Comparison of ENCODE assay signal across 1 cellular context in the genomic region with DNA sequence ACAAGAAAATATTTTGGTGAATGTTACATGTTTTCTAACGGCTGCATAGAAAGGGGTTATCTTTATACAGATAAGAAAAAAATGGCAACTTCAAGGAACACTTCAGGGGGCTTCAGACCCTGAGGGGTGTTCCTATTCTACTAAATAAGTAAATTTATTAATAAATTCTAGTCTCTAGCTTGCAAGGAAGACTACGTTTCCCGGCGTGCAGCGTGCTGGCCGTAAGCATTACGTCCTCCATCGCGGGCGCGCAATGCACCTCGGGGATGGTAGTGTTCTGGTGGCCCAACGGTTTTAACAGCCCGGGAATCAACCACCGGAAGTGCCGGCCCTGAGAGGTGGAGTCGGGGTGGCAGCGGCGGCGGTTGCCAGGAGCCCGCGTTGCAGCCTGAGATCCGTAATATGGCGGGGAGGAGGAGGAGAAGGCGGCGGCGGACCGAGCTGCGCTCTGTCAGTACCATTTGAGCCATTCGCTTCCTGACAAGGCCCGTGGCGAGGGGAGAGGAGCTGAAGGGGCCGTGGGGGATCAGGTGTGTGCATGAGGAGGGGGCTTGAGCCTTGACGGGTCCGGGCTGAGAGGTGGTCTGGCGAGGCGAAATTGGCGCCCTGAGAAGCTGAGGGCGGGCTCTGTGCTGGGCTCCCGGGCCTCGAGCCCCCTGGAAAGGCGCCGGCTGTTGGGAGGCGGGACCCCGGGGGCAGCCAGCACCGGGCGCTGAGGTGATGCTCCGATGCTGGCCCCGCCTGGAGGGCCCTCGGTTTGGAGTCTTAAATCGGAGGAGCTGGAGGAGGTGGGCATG.
A peak's percentile ranks its signal among the peaks of the same experiment; 100 is the strongest.
TF ChIP-seq lines count a peak whose summit lies in the region.

A gene with protein sequence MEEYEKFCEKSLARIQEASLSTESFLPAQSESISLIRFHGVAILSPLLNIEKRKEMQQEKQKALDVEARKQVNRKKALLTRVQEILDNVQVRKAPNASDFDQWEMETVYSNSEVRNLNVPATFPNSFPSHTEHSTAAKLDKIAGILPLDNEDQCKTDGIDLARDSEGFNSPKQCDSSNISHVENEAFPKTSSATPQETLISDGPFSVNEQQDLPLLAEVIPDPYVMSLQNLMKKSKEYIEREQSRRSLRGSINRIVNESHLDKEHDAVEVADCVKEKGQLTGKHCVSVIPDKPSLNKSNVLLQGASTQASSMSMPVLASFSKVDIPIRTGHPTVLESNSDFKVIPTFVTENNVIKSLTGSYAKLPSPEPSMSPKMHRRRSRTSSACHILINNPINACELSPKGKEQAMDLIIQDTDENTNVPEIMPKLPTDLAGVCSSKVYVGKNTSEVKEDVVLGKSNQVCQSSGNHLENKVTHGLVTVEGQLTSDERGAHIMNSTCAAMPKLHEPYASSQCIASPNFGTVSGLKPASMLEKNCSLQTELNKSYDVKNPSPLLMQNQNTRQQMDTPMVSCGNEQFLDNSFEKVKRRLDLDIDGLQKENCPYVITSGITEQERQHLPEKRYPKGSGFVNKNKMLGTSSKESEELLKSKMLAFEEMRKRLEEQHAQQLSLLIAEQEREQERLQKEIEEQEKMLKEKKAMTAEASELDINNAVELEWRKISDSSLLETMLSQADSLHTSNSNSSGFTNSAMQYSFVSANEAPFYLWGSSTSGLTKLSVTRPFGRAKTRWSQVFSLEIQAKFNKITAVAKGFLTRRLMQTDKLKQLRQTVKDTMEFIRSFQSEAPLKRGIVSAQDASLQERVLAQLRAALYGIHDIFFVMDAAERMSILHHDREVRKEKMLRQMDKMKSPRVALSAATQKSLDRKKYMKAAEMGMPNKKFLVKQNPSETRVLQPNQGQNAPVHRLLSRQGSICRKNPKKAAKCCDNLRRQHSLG (plus strand): TSS at position 384 of the 797 bp plus-strand sequence. CDS start 3,940 bp downstream, outside the sequence.

TF ChIP-seq in K562, 482 proteins besides CTCF, POLR2A, EP300 and RAD21 (continued from another document and continues in another):
- TF ChIP-seq, protein P1, sequence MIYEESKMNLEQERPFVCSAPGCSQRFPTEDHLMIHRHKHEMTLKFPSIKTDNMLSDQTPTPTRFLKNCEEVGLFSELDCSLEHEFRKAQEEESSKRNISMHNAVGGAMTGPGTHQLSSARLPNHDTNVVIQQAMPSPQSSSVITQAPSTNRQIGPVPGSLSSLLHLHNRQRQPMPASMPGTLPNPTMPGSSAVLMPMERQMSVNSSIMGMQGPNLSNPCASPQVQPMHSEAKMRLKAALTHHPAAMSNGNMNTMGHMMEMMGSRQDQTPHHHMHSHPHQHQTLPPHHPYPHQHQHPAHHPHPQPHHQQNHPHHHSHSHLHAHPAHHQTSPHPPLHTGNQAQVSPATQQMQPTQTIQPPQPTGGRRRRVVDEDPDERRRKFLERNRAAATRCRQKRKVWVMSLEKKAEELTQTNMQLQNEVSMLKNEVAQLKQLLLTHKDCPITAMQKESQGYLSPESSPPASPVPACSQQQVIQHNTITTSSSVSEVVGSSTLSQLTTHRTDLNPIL (CRISPR knock-in tag; IDR thresholded peaks at IDR 0.05), result no peak
- no peak for TF ChIP-seq KLF1 (tag; IDR thresholded peaks at IDR 0.05)
- TF ChIP-seq PHF8 (IDR thresholded peaks at IDR 0.05; ENCODE audit: borderline replicate concordance, low read length), result peak; percentile 74; the same call in 1 of the 2 replicates
- TF ChIP-seq, protein P2, sequence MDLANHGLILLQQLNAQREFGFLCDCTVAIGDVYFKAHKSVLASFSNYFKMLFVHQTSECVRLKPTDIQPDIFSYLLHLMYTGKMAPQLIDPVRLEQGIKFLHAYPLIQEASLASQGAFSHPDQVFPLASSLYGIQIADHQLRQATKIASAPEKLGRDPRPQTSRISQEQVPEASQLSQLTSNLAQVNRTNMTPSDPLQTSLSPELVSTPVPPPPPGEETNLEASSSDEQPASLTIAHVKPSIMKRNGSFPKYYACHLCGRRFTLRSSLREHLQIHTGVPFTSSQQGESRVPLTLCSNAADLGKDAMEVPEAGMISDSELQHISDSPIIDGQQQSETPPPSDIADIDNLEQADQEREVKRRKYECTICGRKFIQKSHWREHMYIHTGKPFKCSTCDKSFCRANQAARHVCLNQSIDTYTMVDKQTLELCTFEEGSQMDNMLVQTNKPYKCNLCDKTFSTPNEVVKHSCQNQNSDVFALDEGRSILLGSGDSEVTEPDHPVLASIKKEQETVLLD (IDR thresholded peaks at IDR 0.05), result peak; percentile 38; the same call in 1 of the 2 replicates
- no peak for TF ChIP-seq HNRNPUL1 (IDR thresholded peaks at IDR 0.05; ENCODE audit: low read length)
- TF ChIP-seq SREBF2 (CRISPR knock-in tag; IDR thresholded peaks at IDR 0.05), result no peak
- TF ChIP-seq BRD4 (IDR thresholded peaks at IDR 0.05), result no peak
- TF ChIP-seq ZNF408 (CRISPR knock-in tag; IDR thresholded peaks at IDR 0.05; ENCODE audit: low read depth), result no peak
- no peak for TF ChIP-seq MEF2D (tag; conservative IDR thresholded peaks at IDR 0.05; ENCODE audit: low read depth)
- TF ChIP-seq, protein P3, sequence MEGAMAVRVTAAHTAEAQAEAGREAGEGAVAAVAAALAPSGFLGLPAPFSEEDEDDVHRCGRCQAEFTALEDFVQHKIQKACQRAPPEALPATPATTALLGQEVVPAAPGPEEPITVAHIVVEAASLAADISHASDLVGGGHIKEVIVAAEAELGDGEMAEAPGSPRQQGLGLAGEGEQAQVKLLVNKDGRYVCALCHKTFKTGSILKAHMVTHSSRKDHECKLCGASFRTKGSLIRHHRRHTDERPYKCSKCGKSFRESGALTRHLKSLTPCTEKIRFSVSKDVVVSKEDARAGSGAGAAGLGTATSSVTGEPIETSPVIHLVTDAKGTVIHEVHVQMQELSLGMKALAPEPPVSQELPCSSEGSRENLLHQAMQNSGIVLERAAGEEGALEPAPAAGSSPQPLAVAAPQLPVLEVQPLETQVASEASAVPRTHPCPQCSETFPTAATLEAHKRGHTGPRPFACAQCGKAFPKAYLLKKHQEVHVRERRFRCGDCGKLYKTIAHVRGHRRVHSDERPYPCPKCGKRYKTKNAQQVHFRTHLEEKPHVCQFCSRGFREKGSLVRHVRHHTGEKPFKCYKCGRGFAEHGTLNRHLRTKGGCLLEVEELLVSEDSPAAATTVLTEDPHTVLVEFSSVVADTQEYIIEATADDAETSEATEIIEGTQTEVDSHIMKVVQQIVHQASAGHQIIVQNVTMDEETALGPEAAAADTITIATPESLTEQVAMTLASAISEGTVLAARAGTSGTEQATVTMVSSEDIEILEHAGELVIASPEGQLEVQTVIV (CRISPR knock-in tag; IDR thresholded peaks at IDR 0.05; ENCODE audit: borderline replicate concordance), result no peak
- TF ChIP-seq ASH1L (IDR thresholded peaks at IDR 0.05; ENCODE audit: borderline replicate concordance, low read depth, partially characterized antibody), result peak; percentile 57
- no peak for TF ChIP-seq ZNF146 (CRISPR knock-in tag; IDR thresholded peaks at IDR 0.05; ENCODE audit: unreplicated experiment)
- TF ChIP-seq NCOA2 (IDR thresholded peaks at IDR 0.05; ENCODE audit: partially characterized antibody in 2 of 2), result no peak
- TF ChIP-seq TAF9B (IDR thresholded peaks at IDR 0.05; ENCODE audit: partially characterized antibody), result peak; percentile 12
- no peak for TF ChIP-seq ZNF696 (CRISPR knock-in tag; conservative IDR thresholded peaks at IDR 0.05)
- TF ChIP-seq YY1 (IDR thresholded peaks at IDR 0.05; ENCODE audit: borderline replicate concordance in 1 of 3, control insufficient read depth in 1 of 3, extremely low read depth in 1 of 3, insufficient read depth in 3 of 3, insufficient read length in 1 of 3, insufficient replicate concordance in 2 of 3, low read depth in 1 of 3, low read length in 2 of 3), result peak; percentile 47 to 88 (median 76)
- no peak for TF ChIP-seq PTTG1 (tag; IDR thresholded peaks at IDR 0.05; ENCODE audit: low read depth)
- TF ChIP-seq, protein P4, sequence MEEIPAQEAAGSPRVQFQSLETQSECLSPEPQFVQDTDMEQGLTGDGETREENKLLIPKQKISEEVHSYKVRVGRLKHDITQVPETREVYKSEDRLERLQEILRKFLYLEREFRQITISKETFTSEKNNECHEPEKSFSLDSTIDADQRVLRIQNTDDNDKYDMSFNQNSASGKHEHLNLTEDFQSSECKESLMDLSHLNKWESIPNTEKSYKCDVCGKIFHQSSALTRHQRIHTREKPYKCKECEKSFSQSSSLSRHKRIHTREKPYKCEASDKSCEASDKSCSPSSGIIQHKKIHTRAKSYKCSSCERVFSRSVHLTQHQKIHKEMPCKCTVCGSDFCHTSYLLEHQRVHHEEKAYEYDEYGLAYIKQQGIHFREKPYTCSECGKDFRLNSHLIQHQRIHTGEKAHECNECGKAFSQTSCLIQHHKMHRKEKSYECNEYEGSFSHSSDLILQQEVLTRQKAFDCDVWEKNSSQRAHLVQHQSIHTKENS (CRISPR knock-in tag; IDR thresholded peaks at IDR 0.05), result no peak
- no peak for TF ChIP-seq ZNF316 (IDR thresholded peaks at IDR 0.05)
- TF ChIP-seq HDAC1 (IDR thresholded peaks at IDR 0.05), result peak in 1 of 2 experiments; percentile 89; a peak in 2 of 4 replicates
- TF ChIP-seq TCF7L2 (IDR thresholded peaks at IDR 0.05; ENCODE audit: low read depth, low read length), result no peak
- TF ChIP-seq, protein P5, sequence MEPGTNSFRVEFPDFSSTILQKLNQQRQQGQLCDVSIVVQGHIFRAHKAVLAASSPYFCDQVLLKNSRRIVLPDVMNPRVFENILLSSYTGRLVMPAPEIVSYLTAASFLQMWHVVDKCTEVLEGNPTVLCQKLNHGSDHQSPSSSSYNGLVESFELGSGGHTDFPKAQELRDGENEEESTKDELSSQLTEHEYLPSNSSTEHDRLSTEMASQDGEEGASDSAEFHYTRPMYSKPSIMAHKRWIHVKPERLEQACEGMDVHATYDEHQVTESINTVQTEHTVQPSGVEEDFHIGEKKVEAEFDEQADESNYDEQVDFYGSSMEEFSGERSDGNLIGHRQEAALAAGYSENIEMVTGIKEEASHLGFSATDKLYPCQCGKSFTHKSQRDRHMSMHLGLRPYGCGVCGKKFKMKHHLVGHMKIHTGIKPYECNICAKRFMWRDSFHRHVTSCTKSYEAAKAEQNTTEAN (CRISPR knock-in tag; IDR thresholded peaks at IDR 0.05), result no peak
- no peak for TF ChIP-seq FOXA3 (CRISPR knock-in tag; conservative IDR thresholded peaks at IDR 0.05 in 1 of 2, IDR thresholded peaks at IDR 0.05 in 1 of 2)
- no peak for TF ChIP-seq SMARCA4 (IDR thresholded peaks at IDR 0.05)
- TF ChIP-seq, protein P6, sequence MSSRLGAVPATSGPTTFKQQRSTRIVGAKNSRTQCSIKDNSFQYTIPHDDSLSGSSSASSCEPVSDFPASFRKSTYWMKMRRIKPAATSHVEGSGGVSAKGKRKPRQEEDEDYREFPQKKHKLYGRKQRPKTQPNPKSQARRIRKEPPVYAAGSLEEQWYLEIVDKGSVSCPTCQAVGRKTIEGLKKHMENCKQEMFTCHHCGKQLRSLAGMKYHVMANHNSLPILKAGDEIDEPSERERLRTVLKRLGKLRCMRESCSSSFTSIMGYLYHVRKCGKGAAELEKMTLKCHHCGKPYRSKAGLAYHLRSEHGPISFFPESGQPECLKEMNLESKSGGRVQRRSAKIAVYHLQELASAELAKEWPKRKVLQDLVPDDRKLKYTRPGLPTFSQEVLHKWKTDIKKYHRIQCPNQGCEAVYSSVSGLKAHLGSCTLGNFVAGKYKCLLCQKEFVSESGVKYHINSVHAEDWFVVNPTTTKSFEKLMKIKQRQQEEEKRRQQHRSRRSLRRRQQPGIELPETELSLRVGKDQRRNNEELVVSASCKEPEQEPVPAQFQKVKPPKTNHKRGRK (tag; IDR thresholded peaks at IDR 0.05), result no peak
- no peak for TF ChIP-seq ZNF75A (CRISPR knock-in tag; IDR thresholded peaks at IDR 0.05)
- TF ChIP-seq, protein P7, sequence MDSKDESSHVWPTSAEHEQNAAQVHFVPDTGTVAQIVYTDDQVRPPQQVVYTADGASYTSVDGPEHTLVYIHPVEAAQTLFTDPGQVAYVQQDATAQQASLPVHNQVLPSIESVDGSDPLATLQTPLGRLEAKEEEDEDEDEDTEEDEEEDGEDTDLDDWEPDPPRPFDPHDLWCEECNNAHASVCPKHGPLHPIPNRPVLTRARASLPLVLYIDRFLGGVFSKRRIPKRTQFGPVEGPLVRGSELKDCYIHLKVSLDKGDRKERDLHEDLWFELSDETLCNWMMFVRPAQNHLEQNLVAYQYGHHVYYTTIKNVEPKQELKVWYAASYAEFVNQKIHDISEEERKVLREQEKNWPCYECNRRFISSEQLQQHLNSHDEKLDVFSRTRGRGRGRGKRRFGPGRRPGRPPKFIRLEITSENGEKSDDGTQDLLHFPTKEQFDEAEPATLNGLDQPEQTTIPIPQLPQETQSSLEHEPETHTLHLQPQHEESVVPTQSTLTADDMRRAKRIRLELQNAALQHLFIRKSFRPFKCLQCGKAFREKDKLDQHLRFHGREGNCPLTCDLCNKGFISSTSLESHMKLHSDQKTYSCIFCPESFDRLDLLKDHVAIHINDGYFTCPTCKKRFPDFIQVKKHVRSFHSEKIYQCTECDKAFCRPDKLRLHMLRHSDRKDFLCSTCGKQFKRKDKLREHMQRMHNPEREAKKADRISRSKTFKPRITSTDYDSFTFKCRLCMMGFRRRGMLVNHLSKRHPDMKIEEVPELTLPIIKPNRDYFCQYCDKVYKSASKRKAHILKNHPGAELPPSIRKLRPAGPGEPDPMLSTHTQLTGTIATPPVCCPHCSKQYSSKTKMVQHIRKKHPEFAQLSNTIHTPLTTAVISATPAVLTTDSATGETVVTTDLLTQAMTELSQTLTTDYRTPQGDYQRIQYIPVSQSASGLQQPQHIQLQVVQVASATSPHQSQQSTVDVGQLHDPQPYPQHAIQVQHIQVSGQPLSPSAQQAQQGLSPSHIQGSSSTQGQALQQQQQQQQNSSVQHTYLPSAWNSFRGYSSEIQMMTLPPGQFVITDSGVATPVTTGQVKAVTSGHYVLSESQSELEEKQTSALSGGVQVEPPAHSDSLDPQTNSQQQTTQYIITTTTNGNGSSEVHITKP (IDR thresholded peaks at IDR 0.05; ENCODE audit: partially characterized antibody), result no peak
- TF ChIP-seq NCOR1 (IDR thresholded peaks at IDR 0.05), result no peak
- no peak for TF ChIP-seq RBM15 (IDR thresholded peaks at IDR 0.05; ENCODE audit: insufficient read depth, low read length)
- TF ChIP-seq ZZZ3 (IDR thresholded peaks at IDR 0.05), result no peak
- no peak for TF ChIP-seq ADNP (tag; IDR thresholded peaks at IDR 0.05)
- TF ChIP-seq, protein P8, sequence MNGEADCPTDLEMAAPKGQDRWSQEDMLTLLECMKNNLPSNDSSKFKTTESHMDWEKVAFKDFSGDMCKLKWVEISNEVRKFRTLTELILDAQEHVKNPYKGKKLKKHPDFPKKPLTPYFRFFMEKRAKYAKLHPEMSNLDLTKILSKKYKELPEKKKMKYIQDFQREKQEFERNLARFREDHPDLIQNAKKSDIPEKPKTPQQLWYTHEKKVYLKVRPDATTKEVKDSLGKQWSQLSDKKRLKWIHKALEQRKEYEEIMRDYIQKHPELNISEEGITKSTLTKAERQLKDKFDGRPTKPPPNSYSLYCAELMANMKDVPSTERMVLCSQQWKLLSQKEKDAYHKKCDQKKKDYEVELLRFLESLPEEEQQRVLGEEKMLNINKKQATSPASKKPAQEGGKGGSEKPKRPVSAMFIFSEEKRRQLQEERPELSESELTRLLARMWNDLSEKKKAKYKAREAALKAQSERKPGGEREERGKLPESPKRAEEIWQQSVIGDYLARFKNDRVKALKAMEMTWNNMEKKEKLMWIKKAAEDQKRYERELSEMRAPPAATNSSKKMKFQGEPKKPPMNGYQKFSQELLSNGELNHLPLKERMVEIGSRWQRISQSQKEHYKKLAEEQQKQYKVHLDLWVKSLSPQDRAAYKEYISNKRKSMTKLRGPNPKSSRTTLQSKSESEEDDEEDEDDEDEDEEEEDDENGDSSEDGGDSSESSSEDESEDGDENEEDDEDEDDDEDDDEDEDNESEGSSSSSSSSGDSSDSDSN (IDR thresholded peaks at IDR 0.05; ENCODE audit: borderline replicate concordance in 1 of 2, low read depth in 2 of 2, low read length in 2 of 2), result no peak
- no peak for TF ChIP-seq DPF2 (IDR thresholded peaks at IDR 0.05)
- no peak for TF ChIP-seq U2AF1 (optimal IDR thresholded peaks at IDR 0.05; ENCODE audit: low read depth, low read length)
- no peak for TF ChIP-seq TCF3 (CRISPR knock-in tag; IDR thresholded peaks at IDR 0.05)
- TF ChIP-seq XRCC5 (IDR thresholded peaks at IDR 0.05; ENCODE audit: low read depth, low read length), result 0 out of 2 replicates have a peak, but pooled peaks have one; percentile 14
- TF ChIP-seq SMAD2 (IDR thresholded peaks at IDR 0.05; ENCODE audit: low read depth, low read length), result no peak
- TF ChIP-seq ZKSCAN8 (CRISPR knock-in tag; IDR thresholded peaks at IDR 0.05), result no peak
